In genomic region chr20:34369265-34369664, GRCh38 we compare ENCODE assay signal across 17 cellular contexts. TPM values are rescaled to one million over a fixed set of nuclear protein-coding genes. Genes with fewer than 3 reads are reported as not detected.
DNase-seq lines count a peak whose midpoint lies in the region; ATAC-seq and TF ChIP-seq lines count a peak whose summit lies in the region.
"Had no signal": no experiment of that assay in that cellular context is flagged by ENCODE, and none has a peak within 500 bp of the region (broad histone marks: within the 10 kb centered on the region; RNA-seq: fewer than 3 reads in every experiment).

No MANE protein-coding gene starts in this region.

- H3K27me3 Mint-ChIP-seq in activated naive CD4-positive, alpha-beta T cell treated with anti-CD3 and anti-CD28 coated beads for 36 hours (ENCODE audit: low read depth): no peaks in the 10 kb centered on the region
- no peaks in the 10 kb centered on the region for H3K27me3 Mint-ChIP-seq in T-helper 2 cell treated with Interferon-gamma antibody and Interleukin-4, amounts not matched to agents 5 μg/mL and 100 μg/mL, for 36 hours (ENCODE audit: low read depth)
- H3K27me3 Mint-ChIP-seq: activated naive CD8-positive, alpha-beta T cell had no signal

- no peaks in the 10 kb centered on the region for H3K9me3 ChIP-seq in stomach
- H3K9me3 ChIP-seq: suprapubic skin had no signal

- no peak for TF ChIP-seq POLR2A in stomach (IDR thresholded peaks at IDR 0.05)

- H3K4me3 ChIP-seq in coronary artery: no peak overlapping the region
- H3K4me3 ChIP-seq in stomach: no peak overlapping the region
- H3K4me3 ChIP-seq: suprapubic skin had no signal

- no peak overlapping the region for H3K4me3 Mint-ChIP-seq in activated naive CD4-positive, alpha-beta T cell treated with anti-CD3 and anti-CD28 coated beads for 36 hours
- H3K4me3 Mint-ChIP-seq in T-helper 2 cell treated with Interferon-gamma antibody and Interleukin-4, amounts not matched to agents 5 μg/mL and 100 μg/mL, for 36 hours: no peak overlapping the region
- H3K4me3 Mint-ChIP-seq in stimulated activated effector memory CD8-positive, alpha-beta T cell treated with anti-CD3 and anti-CD28 coated beads, Interleukin-12 subunit alpha, Interleukin-12 subunit beta, amount 100 ng/mL, for 72 hours: peak overlapping the region; percentile 20
- H3K4me3 Mint-ChIP-seq: activated naive CD8-positive, alpha-beta T cell; endodermal cell had no signal

- no peak for TF ChIP-seq EP300 in stomach (IDR thresholded peaks at IDR 0.05)

- no peak overlapping the region for H3K27ac Mint-ChIP-seq in activated naive CD4-positive, alpha-beta T cell treated with anti-CD3 and anti-CD28 coated beads for 36 hours
- peak overlapping the region; percentile 49 for H3K27ac Mint-ChIP-seq in T-helper 2 cell treated with Interferon-gamma antibody and Interleukin-4, amounts not matched to agents 5 μg/mL and 100 μg/mL, for 36 hours
- peak overlapping the region; percentile 45 for H3K27ac Mint-ChIP-seq in stimulated activated effector memory CD8-positive, alpha-beta T cell treated with anti-CD3 and anti-CD28 coated beads, Interleukin-12 subunit alpha, Interleukin-12 subunit beta, amount 100 ng/mL, for 72 hours

- H3K27ac ChIP-seq in coronary artery (no peak overlapping the region), stomach (no peak overlapping the region)
- H3K27ac ChIP-seq: suprapubic skin had no signal

- peaks cover 17 to 59% (median 41%) of the 10 kb centered on the region in 4 donors for H3K4me1 ChIP-seq in stomach

- H3K4me1 Mint-ChIP-seq in activated naive CD4-positive, alpha-beta T cell treated with anti-CD3 and anti-CD28 coated beads for 36 hours (ENCODE audit: low read depth): peaks cover 46% of the 10 kb centered on the region
- peaks cover 39% of the 10 kb centered on the region for H3K4me1 Mint-ChIP-seq in T-helper 2 cell treated with Interferon-gamma antibody and Interleukin-4, amounts not matched to agents 5 μg/mL and 100 μg/mL, for 36 hours (ENCODE audit: low read depth)
- peaks cover 49% of the 10 kb centered on the region for H3K4me1 Mint-ChIP-seq in stimulated activated effector memory CD8-positive, alpha-beta T cell treated with anti-CD3 and anti-CD28 coated beads, Interleukin-12 subunit alpha, Interleukin-12 subunit beta, amount 100 ng/mL, for 72 hours

- DNase-seq in activated naive CD4-positive, alpha-beta T cell treated with anti-CD3 and anti-CD28 coated beads for 36 hours: peak; percentile 30
- DNase-seq in activated naive CD4-positive, alpha-beta T cell (lab: John Stamatoyannopoulos, UW): no peak
- no peak for DNase-seq in T-helper 2 cell treated with Interferon-gamma antibody and Interleukin-4, amounts not matched to agents 5 μg/mL and 100 μg/mL, for 36 hours (ENCODE audit: low spot score)
- DNase-seq in coronary artery (ENCODE audit: low spot score) (peak; percentile 7), stomach (no peak), epidermal melanocyte (ENCODE audit: insufficient read length, low spot score) (no peak)
- peak in 1 of 2 donors; percentile 54 for DNase-seq in stimulated activated effector memory CD8-positive, alpha-beta T cell treated with anti-CD3 and anti-CD28 coated beads, Interleukin-12 subunit alpha, Interleukin-12 subunit beta, amount 100 ng/mL, for 72 hours (ENCODE audit: low spot score in 2 of 2)
- no peak for DNase-seq in effector CD8-positive, alpha-beta T cell (lab: John Stamatoyannopoulos, UW)
- DNase-seq: activated CD4-positive, alpha-beta T cell treated with anti-CD3 and anti-CD28 coated beads for 1 hour; caudate nucleus; DMS 273 treated with DMSO at 0.1 percent for 48 hours; endodermal cell; foreskin fibroblast; NCI-H1092; NCI-H69 had no signal

- peaks cover 35% of the 10 kb centered on the region for H3K36me3 Mint-ChIP-seq in activated naive CD4-positive, alpha-beta T cell treated with anti-CD3 and anti-CD28 coated beads for 36 hours (ENCODE audit: low read depth)
- H3K36me3 Mint-ChIP-seq in T-helper 2 cell treated with Interferon-gamma antibody and Interleukin-4, amounts not matched to agents 5 μg/mL and 100 μg/mL, for 36 hours (ENCODE audit: low read depth): peaks cover 51% of the 10 kb centered on the region
- H3K36me3 Mint-ChIP-seq in stimulated activated effector memory CD8-positive, alpha-beta T cell treated with anti-CD3 and anti-CD28 coated beads, Interleukin-12 subunit alpha, Interleukin-12 subunit beta, amount 100 ng/mL, for 72 hours: peaks cover 76% of the 10 kb centered on the region

- no peaks in the 10 kb centered on the region for H3K27me3 ChIP-seq in stomach
- H3K27me3 ChIP-seq: suprapubic skin had no signal

- intact Hi-C loops in activated naive CD4-positive, alpha-beta T cell treated with anti-CD3 and anti-CD28 coated beads for 36 hours (cut with micrococcal nuclease): no loop called here
- intact Hi-C loops in stomach (cut with DNase I; ENCODE audit: low total_unique reads): no loop called here

- CTCF ChIA-PET in activated naive CD4-positive, alpha-beta T cell treated with anti-CD3 and anti-CD28 coated beads for 36 hours (lab: Charles Lee): no interaction called here

- H3K9me3 Mint-ChIP-seq in activated naive CD4-positive, alpha-beta T cell treated with anti-CD3 and anti-CD28 coated beads for 36 hours: no peaks in the 10 kb centered on the region
- H3K9me3 Mint-ChIP-seq in T-helper 2 cell treated with Interferon-gamma antibody and Interleukin-4, amounts not matched to agents 5 μg/mL and 100 μg/mL, for 36 hours: no peaks in the 10 kb centered on the region
- no peaks in the 10 kb centered on the region for H3K9me3 Mint-ChIP-seq in stimulated activated effector memory CD8-positive, alpha-beta T cell treated with anti-CD3 and anti-CD28 coated beads, Interleukin-12 subunit alpha, Interleukin-12 subunit beta, amount 100 ng/mL, for 72 hours

- WGBS in stomach, 5 donors: 60 to 84% (median 66%) methylated on average over 3 of the region's 3 CpGs

- H3K36me3 ChIP-seq in stomach: peaks cover 17 to 53% (median 49%) of the 10 kb centered on the region in 4 donors

- ATAC-seq in stimulated activated effector memory CD8-positive, alpha-beta T cell treated with anti-CD3 and anti-CD28 coated beads, Interleukin-12 subunit alpha, Interleukin-12 subunit beta, amount 100 ng/mL, for 72 hours: peak; percentile 95

- TF ChIP-seq CTCF in coronary artery (IDR thresholded peaks at IDR 0.05): no peak
- TF ChIP-seq CTCF in stomach (IDR thresholded peaks at IDR 0.05): no peak

RNA-seq across cellular contexts. Expression of gene ITCH, which starts 6.2 kb away (rescaled TPM):
- 10 to 100 TPM; 35.3 to 40.0 TPM for total RNA-seq in activated naive CD4-positive, alpha-beta T cell treated with anti-CD3 and anti-CD28 coated beads for 36 hours
- 100 to 1,000 TPM in 1 of 5 donors, 10 to 100 TPM in 4; 25.8 to 138 (median 56.2) TPM for total RNA-seq in stomach
- polyA plus RNA-seq in stomach: 10 to 100 TPM in 2 of 3 donors, 1 to 10 TPM in 1; 7.2 to 17.0 (median 10.8) TPM

Comparison
In these comparisons a context has a peak if more than half of its experiments do, and no peak if none do; other contexts are left out.
1. DNase-seq: peak in activated naive CD4-positive, alpha-beta T cell treated with anti-CD3 and anti-CD28 coated beads for 36 hours (single experiment) and coronary artery (single experiment); none in activated naive CD4-positive, alpha-beta T cell (0 of 4), T-helper 2 cell treated with Interferon-gamma antibody and Interleukin-4, amounts not matched to agents 5 μg/mL and 100 μg/mL, for 36 hours (single experiment), stomach (single experiment), effector CD8-positive, alpha-beta T cell (single experiment) and epidermal melanocyte (single experiment).